Comparison of ENCODE assay signal across 14 cellular contexts in genomic region chr7:67463983-67464382, GRCh38.
DNase-seq lines count a peak whose midpoint lies in the region; TF ChIP-seq lines count a peak whose summit lies in the region.
"Had no signal": no experiment of that assay in that cellular context is flagged by ENCODE, and none has a peak within 500 bp of the region (broad histone marks: within the 10 kb centered on the region; RNA-seq: fewer than 3 reads in every experiment).

No MANE protein-coding gene starts in this region.

- in situ Hi-C loops in G401 (cut with HindIII; ENCODE audit: low sequenced_read_pairs) = no loop called here

- H3K36me3 ChIP-seq in sigmoid colon = no peaks in the 10 kb centered on the region

- WGBS in sigmoid colon, 2 donors = 68 to 76% methylated on average over 1 of the region's 1 CpG

- TF ChIP-seq EP300 in sigmoid colon (IDR thresholded peaks at IDR 0.05) = no peak

- no peak for TF ChIP-seq CTCF in sigmoid colon (IDR thresholded peaks at IDR 0.05)

- H3K27ac ChIP-seq in sigmoid colon = peak overlapping the region in 3 of 4 donors; percentile 63 to 76 (median 66)
- H3K27ac ChIP-seq: KMS-11, PC-9 had no signal

- H3K4me1 ChIP-seq in sigmoid colon = peaks cover 0 to 41% (median 26%) of the 10 kb centered on the region in 4 donors

- H3K27me3 ChIP-seq in sigmoid colon = no peaks in the 10 kb centered on the region

- no peak overlapping the region for H3K4me3 ChIP-seq in sigmoid colon
- H3K4me3 ChIP-seq: PC-9 had no signal

- H3K9me3 ChIP-seq in sigmoid colon = peaks cover 0 to 4% (median 0%) of the 10 kb centered on the region in 4 donors

- intact Hi-C loops in sigmoid colon (cut with DNase I) = loop anchor here (1.0 to 5.0 kb wide), 3 partner anchors 61 to 1713 kb away; no protein-coding TSS in a partner anchor

- DNase-seq in G401 (ENCODE audit: low spot score) (peak; percentile 38), NCI-H524 treated with DMSO at 0.1 percent for 48 hours (lab: John Stamatoyannopoulos, UW) (peak; percentile 18), medulla oblongata (ENCODE audit: extremely low spot score) (peak; percentile 41), sigmoid colon (no peak), GDM1 (lab: John Stamatoyannopoulos, UW) (no peak), islet precursor cell (no peak)
- no peak for DNase-seq in activated CD4-positive, CD25-positive, alpha-beta regulatory T cell (lab: John Stamatoyannopoulos, UW)
- DNase-seq: DMS153, NCI-H1436 treated with DMSO at 0.1 percent for 48 hours, NCI-H2081 treated with DMSO at 0.1 percent for 48 hours, NCI-H748 treated with DMSO at 0.1 percent for 48 hours, PC-9, T-cell had no signal

- TF ChIP-seq POLR2A in sigmoid colon (IDR thresholded peaks at IDR 0.05) = no peak

Comparison
In these comparisons a context has a peak if more than half of its experiments do, and no peak if none do; other contexts are left out.
1. DNase-seq: peak in G401 (single experiment), NCI-H524 treated with DMSO at 0.1 percent for 48 hours (single experiment) and medulla oblongata (single experiment); none in sigmoid colon (single experiment), activated CD4-positive, CD25-positive, alpha-beta regulatory T cell (0 of 4), GDM1 (single experiment) and islet precursor cell (single experiment).